8 cellular contexts compared by ENCODE assay signal in genomic region chr19:8611890-8612806, GRCh38. TPM values are rescaled to one million over a fixed set of nuclear protein-coding genes. Genes with fewer than 3 reads are reported as not detected.
DNase-seq lines count a peak whose midpoint lies in the region; ATAC-seq and TF ChIP-seq lines count a peak whose summit lies in the region.

No MANE protein-coding gene starts in this region.

- TF ChIP-seq CTCF in mucosa of descending colon (IDR thresholded peaks at IDR 0.05) (no peak), MM.1S (IDR thresholded peaks at IDR 0.05; ENCODE audit: low read length) (no peak)

- H2AFZ ChIP-seq in MM.1S (ENCODE audit: low read length) = no peak overlapping the region

- H3K4me3 ChIP-seq in HUES48 (ENCODE audit: low read depth, low read length) (no peak overlapping the region), mucosa of descending colon (no peak overlapping the region), MM.1S (ENCODE audit: low read length) (no peak overlapping the region)

- H3K27ac Mint-ChIP-seq in central memory CD8-positive, alpha-beta T cell (ENCODE audit: low read depth) = peak overlapping the region; percentile 52

- H3K9ac ChIP-seq in HUES48 (ENCODE audit: low read depth, low read length) (no peak overlapping the region), MM.1S (ENCODE audit: low read length) (no peak overlapping the region)

- intact Hi-C loops in mucosa of descending colon (cut with DNase I, micrococcal nuclease) = no loop called here

- H3K27me3 ChIP-seq in HUES48 (ENCODE audit: control insufficient read depth, insufficient read depth, low read length) = no peaks in the 10 kb centered on the region
- peaks cover 57% of the 10 kb centered on the region for H3K27me3 ChIP-seq in MM.1S (replicated peaks; ENCODE audit: insufficient read depth, low read length)

- H3K79me2 ChIP-seq in MM.1S (ENCODE audit: low read length) = no peaks in the 10 kb centered on the region

- H3K27me3 Mint-ChIP-seq in central memory CD8-positive, alpha-beta T cell = no peaks in the 10 kb centered on the region

- peak; percentile 78 for DNase-seq in AG20443 (ENCODE audit: low spot score)
- no peak for DNase-seq in central memory CD8-positive, alpha-beta T cell (ENCODE audit: low spot score in 2 of 2)
- peak; percentile 39 to 73 (median 48) for DNase-seq in mucosa of descending colon
- DNase-seq in pons (ENCODE audit: low spot score) = no peak
- DNase-seq in NCI-H1930 (lab: John Stamatoyannopoulos, UW) = no peak
- no peak for DNase-seq in MM.1S

- peak; percentile 23 for ATAC-seq in central memory CD8-positive, alpha-beta T cell (replicated peaks; ENCODE audit: extremely low read depth, poor library complexity, severe bottlenecking)
- ATAC-seq in mucosa of descending colon (peak; percentile 22), GM21381 (IDR thresholded peaks at IDR 0.05; ENCODE audit: unreplicated experiment) (no peak)

- peaks cover 2% of the 10 kb centered on the region for H3K36me3 Mint-ChIP-seq in central memory CD8-positive, alpha-beta T cell (ENCODE audit: insufficient read depth)

- no peaks in the 10 kb centered on the region for H3K9me2 ChIP-seq in MM.1S (replicated peaks; ENCODE audit: insufficient read depth, low read length)

- H4K20me1 ChIP-seq in MM.1S (ENCODE audit: insufficient read depth, low read length) = no peaks in the 10 kb centered on the region

- peak overlapping the region; percentile 73 for H3K4me3 Mint-ChIP-seq in central memory CD8-positive, alpha-beta T cell

- peak overlapping the region; percentile 89 for H3K27ac ChIP-seq in HUES48 (ENCODE audit: low read depth, low read length)
- H3K27ac ChIP-seq in MM.1S (ENCODE audit: low read length) = no peak overlapping the region

- no peaks in the 10 kb centered on the region for H3K9me3 ChIP-seq in HUES48 (ENCODE audit: control insufficient read depth, insufficient read depth, low read length)
- H3K9me3 ChIP-seq in mucosa of descending colon = no peaks in the 10 kb centered on the region
- H3K9me3 ChIP-seq in MM.1S (replicated peaks; ENCODE audit: insufficient read depth, low read length) = no peaks in the 10 kb centered on the region

- no peaks in the 10 kb centered on the region for H3K9me3 Mint-ChIP-seq in central memory CD8-positive, alpha-beta T cell

- H3K4me1 ChIP-seq in HUES48 (ENCODE audit: control insufficient read depth, insufficient read depth, low read length) = peaks cover 23% of the 10 kb centered on the region
- peaks cover 4% of the 10 kb centered on the region for H3K4me1 ChIP-seq in mucosa of descending colon (ENCODE audit: low read depth)
- H3K4me1 ChIP-seq in MM.1S (ENCODE audit: low read length) = no peaks in the 10 kb centered on the region

- H3K4me1 Mint-ChIP-seq in central memory CD8-positive, alpha-beta T cell = peaks cover 47% of the 10 kb centered on the region

- no peak overlapping the region for H3K4me2 ChIP-seq in MM.1S (ENCODE audit: low read depth, low read length)

- no peaks in the 10 kb centered on the region for H3F3A ChIP-seq in MM.1S (ENCODE audit: insufficient read depth, low read length)

- no peaks in the 10 kb centered on the region for H3K36me3 ChIP-seq in HUES48 (ENCODE audit: control insufficient read depth, insufficient read depth, low read length)
- H3K36me3 ChIP-seq in mucosa of descending colon (ENCODE audit: low read depth) = no peaks in the 10 kb centered on the region
- H3K36me3 ChIP-seq in MM.1S (replicated peaks; ENCODE audit: insufficient read depth, low read length) = no peaks in the 10 kb centered on the region

RNA-seq across cellular contexts. Expression of gene ADAMTS10, which starts 1.6 kb away (rescaled TPM):
- 10 to 100 TPM in 1 of 3 donors, 1 to 10 TPM in 2; 4.6 to 23.5 (median 7.1) TPM for total RNA-seq in mucosa of descending colon

RNA-seq across cellular contexts. Expression of gene NFILZ, which starts 18.3 kb away (rescaled TPM):
- not detected for total RNA-seq in mucosa of descending colon

RNA-seq across cellular contexts. Expression of gene MYO1F, which starts 34.9 kb away (rescaled TPM):
- 10 to 100 TPM in 2 of 3 donors, 1 to 10 TPM in 1; 8.5 to 26.5 (median 21.0) TPM for total RNA-seq in mucosa of descending colon

Comparison
In these comparisons a context has a peak if more than half of its experiments do, and no peak if none do; other contexts are left out.
1. DNase-seq: peak in AG20443 (single experiment) and mucosa of descending colon (3 of 3); none in central memory CD8-positive, alpha-beta T cell (0 of 2), pons (single experiment), NCI-H1930 (0 of 2) and MM.1S (single experiment).